Comparison of ENCODE assay signal across 1 cellular context in genomic region chr2:118668431-118669424, GRCh38.
TF ChIP-seq lines count a peak whose summit lies in the region.

No MANE protein-coding gene starts in this region.

TF ChIP-seq in HepG2, 621 proteins besides CTCF, POLR2A, EP300 and RAD21:
- TF ChIP-seq, protein P1, sequence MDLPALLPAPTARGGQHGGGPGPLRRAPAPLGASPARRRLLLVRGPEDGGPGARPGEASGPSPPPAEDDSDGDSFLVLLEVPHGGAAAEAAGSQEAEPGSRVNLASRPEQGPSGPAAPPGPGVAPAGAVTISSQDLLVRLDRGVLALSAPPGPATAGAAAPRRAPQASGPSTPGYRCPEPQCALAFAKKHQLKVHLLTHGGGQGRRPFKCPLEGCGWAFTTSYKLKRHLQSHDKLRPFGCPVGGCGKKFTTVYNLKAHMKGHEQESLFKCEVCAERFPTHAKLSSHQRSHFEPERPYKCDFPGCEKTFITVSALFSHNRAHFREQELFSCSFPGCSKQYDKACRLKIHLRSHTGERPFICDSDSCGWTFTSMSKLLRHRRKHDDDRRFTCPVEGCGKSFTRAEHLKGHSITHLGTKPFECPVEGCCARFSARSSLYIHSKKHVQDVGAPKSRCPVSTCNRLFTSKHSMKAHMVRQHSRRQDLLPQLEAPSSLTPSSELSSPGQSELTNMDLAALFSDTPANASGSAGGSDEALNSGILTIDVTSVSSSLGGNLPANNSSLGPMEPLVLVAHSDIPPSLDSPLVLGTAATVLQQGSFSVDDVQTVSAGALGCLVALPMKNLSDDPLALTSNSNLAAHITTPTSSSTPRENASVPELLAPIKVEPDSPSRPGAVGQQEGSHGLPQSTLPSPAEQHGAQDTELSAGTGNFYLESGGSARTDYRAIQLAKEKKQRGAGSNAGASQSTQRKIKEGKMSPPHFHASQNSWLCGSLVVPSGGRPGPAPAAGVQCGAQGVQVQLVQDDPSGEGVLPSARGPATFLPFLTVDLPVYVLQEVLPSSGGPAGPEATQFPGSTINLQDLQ (CRISPR knock-in tag; IDR thresholded peaks at IDR 0.05): no peak
